ENCODE assay signal across 1 cellular context in the genomic region with DNA sequence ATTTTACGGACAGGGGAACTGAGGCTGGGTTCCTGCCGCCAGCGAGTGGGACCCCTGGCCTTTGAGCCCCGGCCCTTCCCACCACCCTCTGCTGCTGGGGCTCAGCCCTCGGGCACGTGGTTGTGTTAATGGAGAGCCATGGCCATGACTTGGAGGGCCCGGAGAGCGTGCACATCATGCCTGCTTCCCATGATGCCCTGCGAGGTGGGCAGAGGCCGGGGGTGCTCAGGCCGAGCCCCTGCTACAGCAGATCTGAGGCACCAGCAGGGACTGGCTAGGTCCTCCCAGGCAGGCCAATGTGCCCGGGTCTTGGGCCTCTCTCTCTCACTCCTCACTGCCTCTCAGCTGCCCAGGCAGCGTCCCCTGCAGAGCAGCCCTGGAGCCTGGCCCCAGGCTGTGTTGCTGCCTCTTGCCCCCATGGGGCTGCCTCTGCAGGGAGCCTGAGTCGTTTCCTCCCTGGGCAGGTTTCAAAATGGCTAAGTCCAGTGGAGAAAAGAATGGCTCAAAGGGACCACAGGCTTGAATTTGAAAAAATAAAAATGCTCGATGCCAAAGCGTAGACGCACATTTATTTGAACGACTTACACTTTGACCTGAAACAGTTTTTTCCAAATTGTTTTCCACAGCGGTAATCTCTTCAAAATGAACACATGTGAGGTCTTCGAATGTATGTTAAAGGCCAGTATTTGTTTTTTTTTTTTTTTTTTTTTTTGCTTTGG.
TF ChIP-seq lines count a peak whose summit lies in the region.

No MANE protein-coding gene starts in this region.

TF ChIP-seq in HEK293, 187 proteins besides CTCF, POLR2A, EP300 and RAD21 (continued from another document):
- TF ChIP-seq, protein P1, sequence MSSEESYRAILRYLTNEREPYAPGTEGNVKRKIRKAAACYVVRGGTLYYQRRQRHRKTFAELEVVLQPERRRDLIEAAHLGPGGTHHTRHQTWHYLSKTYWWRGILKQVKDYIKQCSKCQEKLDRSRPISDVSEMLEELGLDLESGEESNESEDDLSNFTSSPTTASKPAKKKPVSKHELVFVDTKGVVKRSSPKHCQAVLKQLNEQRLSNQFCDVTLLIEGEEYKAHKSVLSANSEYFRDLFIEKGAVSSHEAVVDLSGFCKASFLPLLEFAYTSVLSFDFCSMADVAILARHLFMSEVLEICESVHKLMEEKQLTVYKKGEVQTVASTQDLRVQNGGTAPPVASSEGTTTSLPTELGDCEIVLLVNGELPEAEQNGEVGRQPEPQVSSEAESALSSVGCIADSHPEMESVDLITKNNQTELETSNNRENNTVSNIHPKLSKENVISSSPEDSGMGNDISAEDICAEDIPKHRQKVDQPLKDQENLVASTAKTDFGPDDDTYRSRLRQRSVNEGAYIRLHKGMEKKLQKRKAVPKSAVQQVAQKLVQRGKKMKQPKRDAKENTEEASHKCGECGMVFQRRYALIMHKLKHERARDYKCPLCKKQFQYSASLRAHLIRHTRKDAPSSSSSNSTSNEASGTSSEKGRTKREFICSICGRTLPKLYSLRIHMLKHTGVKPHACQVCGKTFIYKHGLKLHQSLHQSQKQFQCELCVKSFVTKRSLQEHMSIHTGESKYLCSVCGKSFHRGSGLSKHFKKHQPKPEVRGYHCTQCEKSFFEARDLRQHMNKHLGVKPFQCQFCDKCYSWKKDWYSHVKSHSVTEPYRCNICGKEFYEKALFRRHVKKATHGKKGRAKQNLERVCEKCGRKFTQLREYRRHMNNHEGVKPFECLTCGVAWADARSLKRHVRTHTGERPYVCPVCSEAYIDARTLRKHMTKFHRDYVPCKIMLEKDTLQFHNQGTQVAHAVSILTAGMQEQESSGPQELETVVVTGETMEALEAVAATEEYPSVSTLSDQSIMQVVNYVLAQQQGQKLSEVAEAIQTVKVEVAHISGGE (tag by site-specific recombination; conservative IDR thresholded peaks at IDR 0.05; ENCODE audit: low read depth) = no peak
- no peak for TF ChIP-seq ZNF2 (tag by site-specific recombination; IDR thresholded peaks at IDR 0.05)
- TF ChIP-seq GLI2 (tag by site-specific recombination; IDR thresholded peaks at IDR 0.05; ENCODE audit: borderline replicate concordance, low read depth) = no peak
- TF ChIP-seq ZNF350 (tag by site-specific recombination; IDR thresholded peaks at IDR 0.05) = no peak
- TF ChIP-seq TCF7L2 (IDR thresholded peaks at IDR 0.05; ENCODE audit: borderline replicate concordance, low read depth, low read length) = no peak
- peak; percentile 98 for TF ChIP-seq ZIC2 (tag by site-specific recombination; IDR thresholded peaks at IDR 0.05)
- TF ChIP-seq, protein P2, sequence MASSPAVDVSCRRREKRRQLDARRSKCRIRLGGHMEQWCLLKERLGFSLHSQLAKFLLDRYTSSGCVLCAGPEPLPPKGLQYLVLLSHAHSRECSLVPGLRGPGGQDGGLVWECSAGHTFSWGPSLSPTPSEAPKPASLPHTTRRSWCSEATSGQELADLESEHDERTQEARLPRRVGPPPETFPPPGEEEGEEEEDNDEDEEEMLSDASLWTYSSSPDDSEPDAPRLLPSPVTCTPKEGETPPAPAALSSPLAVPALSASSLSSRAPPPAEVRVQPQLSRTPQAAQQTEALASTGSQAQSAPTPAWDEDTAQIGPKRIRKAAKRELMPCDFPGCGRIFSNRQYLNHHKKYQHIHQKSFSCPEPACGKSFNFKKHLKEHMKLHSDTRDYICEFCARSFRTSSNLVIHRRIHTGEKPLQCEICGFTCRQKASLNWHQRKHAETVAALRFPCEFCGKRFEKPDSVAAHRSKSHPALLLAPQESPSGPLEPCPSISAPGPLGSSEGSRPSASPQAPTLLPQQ (tag by site-specific recombination; IDR thresholded peaks at IDR 0.05) = no peak
- TF ChIP-seq ZNF530 (tag by site-specific recombination; IDR thresholded peaks at IDR 0.05; ENCODE audit: low read depth) = no peak
- no peak for TF ChIP-seq ZNF24 (tag by site-specific recombination; IDR thresholded peaks at IDR 0.05)
- no peak for TF ChIP-seq SALL2 (tag by site-specific recombination; IDR thresholded peaks at IDR 0.05; ENCODE audit: borderline replicate concordance)
- TF ChIP-seq, protein P3, sequence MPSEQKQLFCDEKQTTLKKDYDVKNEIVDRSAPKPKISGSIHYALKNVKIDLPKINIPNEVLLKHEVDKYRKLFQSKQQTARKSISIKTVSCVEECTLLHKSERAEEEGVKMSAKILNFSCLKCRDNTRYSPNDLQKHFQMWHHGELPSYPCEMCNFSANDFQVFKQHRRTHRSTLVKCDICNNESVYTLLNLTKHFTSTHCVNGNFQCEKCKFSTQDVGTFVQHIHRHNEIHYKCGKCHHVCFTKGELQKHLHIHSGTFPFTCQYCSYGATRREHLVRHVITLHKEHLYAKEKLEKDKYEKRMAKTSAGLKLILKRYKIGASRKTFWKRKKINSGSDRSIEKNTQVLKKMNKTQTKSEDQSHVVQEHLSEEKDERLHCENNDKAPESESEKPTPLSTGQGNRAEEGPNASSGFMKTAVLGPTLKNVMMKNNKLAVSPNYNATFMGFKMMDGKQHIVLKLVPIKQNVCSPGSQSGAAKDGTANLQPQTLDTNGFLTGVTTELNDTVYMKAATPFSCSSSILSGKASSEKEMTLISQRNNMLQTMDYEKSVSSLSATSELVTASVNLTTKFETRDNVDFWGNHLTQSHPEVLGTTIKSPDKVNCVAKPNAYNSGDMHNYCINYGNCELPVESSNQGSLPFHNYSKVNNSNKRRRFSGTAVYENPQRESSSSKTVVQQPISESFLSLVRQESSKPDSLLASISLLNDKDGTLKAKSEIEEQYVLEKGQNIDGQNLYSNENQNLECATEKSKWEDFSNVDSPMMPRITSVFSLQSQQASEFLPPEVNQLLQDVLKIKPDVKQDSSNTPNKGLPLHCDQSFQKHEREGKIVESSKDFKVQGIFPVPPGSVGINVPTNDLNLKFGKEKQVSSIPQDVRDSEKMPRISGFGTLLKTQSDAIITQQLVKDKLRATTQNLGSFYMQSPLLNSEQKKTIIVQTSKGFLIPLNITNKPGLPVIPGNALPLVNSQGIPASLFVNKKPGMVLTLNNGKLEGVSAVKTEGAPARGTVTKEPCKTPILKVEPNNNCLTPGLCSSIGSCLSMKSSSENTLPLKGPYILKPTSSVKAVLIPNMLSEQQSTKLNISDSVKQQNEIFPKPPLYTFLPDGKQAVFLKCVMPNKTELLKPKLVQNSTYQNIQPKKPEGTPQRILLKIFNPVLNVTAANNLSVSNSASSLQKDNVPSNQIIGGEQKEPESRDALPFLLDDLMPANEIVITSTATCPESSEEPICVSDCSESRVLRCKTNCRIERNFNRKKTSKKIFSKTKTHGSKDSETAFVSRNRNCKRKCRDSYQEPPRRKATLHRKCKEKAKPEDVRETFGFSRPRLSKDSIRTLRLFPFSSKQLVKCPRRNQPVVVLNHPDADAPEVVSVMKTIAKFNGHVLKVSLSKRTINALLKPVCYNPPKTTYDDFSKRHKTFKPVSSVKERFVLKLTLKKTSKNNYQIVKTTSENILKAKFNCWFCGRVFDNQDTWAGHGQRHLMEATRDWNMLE (tag by site-specific recombination; conservative IDR thresholded peaks at IDR 0.05; ENCODE audit: low read depth) = no peak
- no peak for TF ChIP-seq BCL11B (tag by site-specific recombination; IDR thresholded peaks at IDR 0.05; ENCODE audit: low read depth)
- TF ChIP-seq ZNF768 (tag by site-specific recombination; IDR thresholded peaks at IDR 0.05) = no peak
- no peak for TF ChIP-seq ZNF214 (tag by site-specific recombination; IDR thresholded peaks at IDR 0.05; ENCODE audit: borderline replicate concordance)
- no peak for TF ChIP-seq ZFP3 (tag by site-specific recombination; IDR thresholded peaks at IDR 0.05; ENCODE audit: low read depth)
- TF ChIP-seq ZNF830 (tag by site-specific recombination; IDR thresholded peaks at IDR 0.05; ENCODE audit: low read depth) = no peak
- no peak for TF ChIP-seq ZNF394 (tag by site-specific recombination; IDR thresholded peaks at IDR 0.05; ENCODE audit: borderline replicate concordance)
- 0 out of 2 replicates have a peak, but pooled peaks have one; percentile 17 for TF ChIP-seq ZNF423 (tag by site-specific recombination; IDR thresholded peaks at IDR 0.05)
- no peak for TF ChIP-seq TRIM28 (IDR thresholded peaks at IDR 0.05; ENCODE audit: borderline replicate concordance, low read length)
- peak; percentile 91 for TF ChIP-seq GLIS1 (tag by site-specific recombination; IDR thresholded peaks at IDR 0.05)
